ENCODE assay signal across 7 cellular contexts in genomic region chr12:56257491-56258067, GRCh38. TPM values are rescaled to one million over a fixed set of nuclear protein-coding genes. Genes with fewer than 3 reads are reported as not detected.
DNase-seq lines count a peak whose midpoint lies in the region; ATAC-seq and TF ChIP-seq lines count a peak whose summit lies in the region.

No MANE protein-coding gene starts in this region.

- H3K36me3 ChIP-seq in GM06990 (ENCODE audit: control insufficient read depth, insufficient read depth, low read length) (peaks cover 30% of the 10 kb centered on the region), OCI-LY3 (replicated peaks; ENCODE audit: low read depth, low read length) (peaks cover 38% of the 10 kb centered on the region), mesodermal cell (ENCODE audit: control insufficient read depth, insufficient read depth, low read length) (peaks cover 47% of the 10 kb centered on the region), uterus (no peaks in the 10 kb centered on the region)

- peak; percentile 5 for TF ChIP-seq CTCF in GM06990 (IDR thresholded peaks at IDR 0.05; ENCODE audit: insufficient read depth, low read length, poor library complexity, severe bottlenecking)
- TF ChIP-seq CTCF in OCI-LY3 (IDR thresholded peaks at IDR 0.05; ENCODE audit: low read depth, low read length): peak; percentile 7; the same call in 1 of the 2 replicates
- no peak for TF ChIP-seq CTCF in dorsolateral prefrontal cortex (IDR thresholded peaks at IDR 0.05 in 54 of 56, conservative IDR thresholded peaks at IDR 0.05 in 2 of 56; ENCODE audit: low read depth in 1 of 56, partially characterized antibody in 56 of 56)
- no peak for TF ChIP-seq CTCF in uterus (IDR thresholded peaks at IDR 0.05)

- H3K9ac ChIP-seq in OCI-LY3 (ENCODE audit: low read length): peak overlapping the region; percentile 83

- H3K4me3 ChIP-seq in GM06990 (replicated peaks; ENCODE audit: low read depth, low read length): peak overlapping the region; percentile 84
- peak overlapping the region; percentile 84 for H3K4me3 ChIP-seq in OCI-LY3 (ENCODE audit: low read length)
- H3K4me3 ChIP-seq in dorsolateral prefrontal cortex: peak overlapping the region; percentile 62 to 98 (median 91)
- H3K4me3 ChIP-seq in mesodermal cell (ENCODE audit: extremely low read depth, insufficient read depth, low read length, poor library complexity, severe bottlenecking): peak overlapping the region; percentile 99
- H3K4me3 ChIP-seq in uterus: peak overlapping the region; percentile 78 to 89

- H3K79me2 ChIP-seq in OCI-LY3 (ENCODE audit: low read length): peaks cover 21% of the 10 kb centered on the region

- ATAC-seq in HG02610 (IDR thresholded peaks at IDR 0.05; ENCODE audit: unreplicated experiment) (peak; percentile 5), GM21737 (IDR thresholded peaks at IDR 0.05; ENCODE audit: unreplicated experiment) (no peak)

- no peak for TF ChIP-seq POLR2A in uterus (IDR thresholded peaks at IDR 0.05)

- H3K27ac ChIP-seq in OCI-LY3 (ENCODE audit: low read length) (peak overlapping the region; percentile 11), dorsolateral prefrontal cortex (peak overlapping the region in 58 of 59 donors; percentile 24 to 94 (median 88)), mesodermal cell (ENCODE audit: low read depth, low read length, severe bottlenecking) (peak overlapping the region; percentile 59), uterus (peak overlapping the region; percentile 94 to 95)

- H3K4me1 ChIP-seq in OCI-LY3 (ENCODE audit: low read length) (peaks cover 10% of the 10 kb centered on the region), mesodermal cell (ENCODE audit: control insufficient read depth, insufficient read depth, low read length, poor library complexity, severe bottlenecking) (peaks cover 11% of the 10 kb centered on the region), uterus (peaks cover 0 to 11% of the 10 kb centered on the region in 2 donors)

- peak overlapping the region; percentile 94 for H3K4me2 ChIP-seq in OCI-LY3 (ENCODE audit: low read length)

- 1% methylated on average over 16 to 24 of the region's 27 CpGs for WGBS in mesodermal cell (ENCODE audit: insufficient coverage in 2 of 2), 2 experiments

- DNase-seq in GM06990 (ENCODE audit: extremely low read depth, insufficient read length): no peak
- DNase-seq in dorsolateral prefrontal cortex: peak in 3 of 10 donors; percentile 20 to 45 (median 28)
- DNase-seq in uterus: no peak

- no peaks in the 10 kb centered on the region for H4K20me1 ChIP-seq in OCI-LY3 (ENCODE audit: insufficient read depth, low read length)

- H2AFZ ChIP-seq in OCI-LY3 (ENCODE audit: low read depth, low read length): no peak overlapping the region

- intact Hi-C loops in dorsolateral prefrontal cortex (cut with DNase I): loop anchor here (1.0 to 5.0 kb wide), 4 partner anchors 35 to 135 kb away; partner anchors contain the start of genes NABP2 (in 1 of the 2) and RNF41 (in 1 of the 2)
- intact Hi-C loops in uterus (cut with DNase I; ENCODE audit: low total_unique reads): no loop called here

- H3K9me3 ChIP-seq in OCI-LY3 (ENCODE audit: insufficient read depth, low read length) (no peaks in the 10 kb centered on the region), mesodermal cell (ENCODE audit: control insufficient read depth, low read length) (no peaks in the 10 kb centered on the region), uterus (no peaks in the 10 kb centered on the region)

- no peaks in the 10 kb centered on the region for H3K27me3 ChIP-seq in GM06990 (replicated peaks; ENCODE audit: control insufficient read depth, insufficient read depth, low read length)
- no peaks in the 10 kb centered on the region for H3K27me3 ChIP-seq in OCI-LY3 (ENCODE audit: low read depth, low read length)
- H3K27me3 ChIP-seq in dorsolateral prefrontal cortex: no peaks in the 10 kb centered on the region
- no peaks in the 10 kb centered on the region for H3K27me3 ChIP-seq in uterus

RNA-seq across cellular contexts. Expression of gene ANKRD52, which starts 0.6 kb away (rescaled TPM):
- 10 to 100 TPM; 32.7 to 75.7 (median 55.2) TPM for total RNA-seq in dorsolateral prefrontal cortex
- 29.7 TPM for polyA plus RNA-seq in mesodermal cell (2013, experiment 1 of 2)
- 24.0 TPM for polyA plus RNA-seq in mesodermal cell (2013, experiment 2 of 2)
- total RNA-seq in uterus: 10 to 100 TPM in 2 of 4 donors, 1 to 10 TPM in 1, under 1 TPM in 1; 0.88 to 35.4 (median 15.5) TPM

RNA-seq across cellular contexts. Expression of gene COQ10A, which starts 9.2 kb away (rescaled TPM):
- total RNA-seq in dorsolateral prefrontal cortex (10 to 100 TPM; 10.0 to 26.9 (median 17.8) TPM), uterus (10 to 100 TPM in 3 of 4 donors, 1 to 10 TPM in 1; 2.1 to 28.9 (median 15.2) TPM)
- 12.9 TPM for polyA plus RNA-seq in mesodermal cell (2013, experiment 1 of 2)
- polyA plus RNA-seq in mesodermal cell (2013, experiment 2 of 2): 12.0 TPM

RNA-seq across cellular contexts. Expression of gene SLC39A5, which starts 27.7 kb away (rescaled TPM):
- total RNA-seq in dorsolateral prefrontal cortex (1 to 10 TPM in 18 of 120 experiments, under 1 TPM in 22, not detected in 80; 0.20 to 2.8 (median 0.97) TPM), uterus (1 to 10 TPM in 1 of 4 donors, under 1 TPM in 2, not detected in 1; 0.29 to 1.8 (median 0.52) TPM)
- polyA plus RNA-seq in mesodermal cell (2013, experiment 1 of 2): 0.33 TPM
- polyA plus RNA-seq in mesodermal cell (2013, experiment 2 of 2): not detected

RNA-seq across cellular contexts. Expression of gene NABP2, which starts 33.4 kb away (rescaled TPM):
- total RNA-seq in dorsolateral prefrontal cortex (10 to 100 TPM; 32.1 to 66.4 (median 49.1) TPM), uterus (10 to 100 TPM in 2 of 4 donors, 1 to 10 TPM in 2; 5.0 to 28.4 (median 12.2) TPM)
- 20.2 TPM for polyA plus RNA-seq in mesodermal cell (2013, experiment 1 of 2)
- polyA plus RNA-seq in mesodermal cell (2013, experiment 2 of 2): 18.6 TPM

RNA-seq across cellular contexts. Expression of gene RNF41, which starts 35.9 kb away (rescaled TPM):
- 100 to 1,000 TPM in 18 of 120 experiments, 10 to 100 TPM in 102; 40.1 to 117 (median 86.4) TPM for total RNA-seq in dorsolateral prefrontal cortex
- 61.5 TPM for polyA plus RNA-seq in mesodermal cell (2013, experiment 1 of 2)
- polyA plus RNA-seq in mesodermal cell (2013, experiment 2 of 2): 47.4 TPM
- 10 to 100 TPM; 40.3 to 84.8 (median 58.0) TPM for total RNA-seq in uterus

Comparison
In these comparisons a context has a peak if more than half of its experiments do, and no peak if none do; other contexts are left out.
1. CTCF ChIP-seq: peak in GM06990 (single experiment) and OCI-LY3 (single experiment); none in dorsolateral prefrontal cortex (0 of 56) and uterus (0 of 4).
2. H3K27ac ChIP-seq: peak in every context shown above with its lines; median percentile 94 in uterus; 88 in dorsolateral prefrontal cortex; 59 in mesodermal cell; 11 in OCI-LY3.
3. Peak in every context shown above with its lines, with median percentiles within 50 percentile points of each other: H3K4me3 ChIP-seq.